22 cellular contexts compared by ENCODE assay signal in genomic region chr1:80566123-80566522, GRCh38.
DNase-seq lines count a peak whose midpoint lies in the region; ATAC-seq and TF ChIP-seq lines count a peak whose summit lies in the region.
"Had no signal": no experiment of that assay in that cellular context is flagged by ENCODE, and none has a peak within 500 bp of the region (broad histone marks: within the 10 kb centered on the region; RNA-seq: fewer than 3 reads in every experiment).

No MANE protein-coding gene starts in this region.

- POLR2A ChIA-PET in HEK293T (lab: Yijun Ruan, JAX) = no interaction called here

- H2AFZ ChIP-seq in neural progenitor cell (replicated peaks) (no peak overlapping the region), mammary epithelial cell (ENCODE audit: low read depth, low read length) (no peak overlapping the region)

- H3F3A ChIP-seq in neural progenitor cell (ENCODE audit: low read depth) = no peaks in the 10 kb centered on the region

- no peak overlapping the region for H3K18ac ChIP-seq in mesendoderm (ENCODE audit: low read length)

- no peak overlapping the region for H3K27ac ChIP-seq in mesendoderm (ENCODE audit: low read depth, low read length)
- no peak overlapping the region for H3K27ac ChIP-seq in neural progenitor cell
- H3K27ac ChIP-seq in mammary epithelial cell (ENCODE audit: insufficient read depth, low read depth, low read length) = no peak overlapping the region
- H3K27ac ChIP-seq: A549; BLaER1 treated with 17β-estradiol and CSF1 and Interleukin-3, amounts not matched to agents 10 nM and 100 nM had no signal

- no peak for DNase-seq in HEK293T (ENCODE audit: extremely low spot score)
- DNase-seq in mesendoderm = peak; percentile 76
- peak; percentile 15 for DNase-seq in neural progenitor cell (ENCODE audit: low spot score)
- no peak for DNase-seq in germinal center (ENCODE audit: low spot score)
- DNase-seq in mammary epithelial cell = no peak
- DNase-seq: 8988T; ACHN; AML-193; BE2C; CD4-positive, alpha-beta T cell; CD8-positive, alpha-beta memory T cell; DMS 273 treated with DMSO at 0.1 percent for 48 hours; DMS79; EL; GDM1; GOT3 had no signal

- H3K4me3 ChIP-seq in mesendoderm (ENCODE audit: low read length) (no peak overlapping the region), neural progenitor cell (no peak overlapping the region), mammary epithelial cell (replicated peaks in 1 of 3; ENCODE audit: insufficient read depth in 1 of 3, low read depth in 2 of 3, low read length in 3 of 3) (no peak overlapping the region)
- H3K4me3 ChIP-seq: A549; BLaER1 treated with 17β-estradiol and CSF1 and Interleukin-3, amounts not matched to agents 10 nM and 100 nM; GM12878; HAP-1 had no signal

- H4K20me1 ChIP-seq in neural progenitor cell (ENCODE audit: low read depth) (no peaks in the 10 kb centered on the region), mammary epithelial cell (ENCODE audit: insufficient read depth, low read length) (no peaks in the 10 kb centered on the region)
- H4K20me1 ChIP-seq: BLaER1 treated with 17β-estradiol and CSF1 and Interleukin-3, amounts not matched to agents 10 nM and 100 nM had no signal

- H3K27me3 Mint-ChIP-seq in neural progenitor cell (ENCODE audit: insufficient read depth, low read depth) = peaks cover under 1% of the 10 kb centered on the region
- H3K27me3 Mint-ChIP-seq: CD4-positive, alpha-beta T cell; CD8-positive, alpha-beta memory T cell had no signal

- CTCF ChIA-PET in HEK293T (lab: Yijun Ruan, JAX) = no interaction called here
- CTCF ChIA-PET in mammary epithelial cell (lab: Charles Lee; ENCODE audit: low non-redundant PET) = no interaction called here

- no peak overlapping the region for H2BK120ac ChIP-seq in mesendoderm (ENCODE audit: low read depth, low read length)

- in situ Hi-C loops in mammary epithelial cell (cut with MboI; ENCODE audit: low sequenced_read_pairs in 2 of 2) = no loop called here

- H3K36me3 Mint-ChIP-seq in neural progenitor cell = no peaks in the 10 kb centered on the region
- H3K36me3 Mint-ChIP-seq: CD14-positive monocyte; CD8-positive, alpha-beta memory T cell had no signal

- peaks cover 18% of the 10 kb centered on the region for H3K4me1 Mint-ChIP-seq in neural progenitor cell
- H3K4me1 Mint-ChIP-seq: CD14-positive monocyte; CD8-positive, alpha-beta memory T cell had no signal

- no peaks in the 10 kb centered on the region for H3K79me2 ChIP-seq in mesendoderm (ENCODE audit: control insufficient read depth, insufficient read depth, low read length)
- no peaks in the 10 kb centered on the region for H3K79me2 ChIP-seq in neural progenitor cell (ENCODE audit: low read depth)
- no peaks in the 10 kb centered on the region for H3K79me2 ChIP-seq in mammary epithelial cell (ENCODE audit: insufficient read depth, low read length)

- no peak overlapping the region for H3K27ac Mint-ChIP-seq in neural progenitor cell
- H3K27ac Mint-ChIP-seq: CD14-positive monocyte; CD4-positive, alpha-beta T cell; CD8-positive, alpha-beta memory T cell had no signal

- intact Hi-C loops in mammary epithelial cell (cut with micrococcal nuclease) = no loop called here

- BruUV-seq in mammary epithelial cell (replicated peaks; lab: Mats Ljungman, UMichigan) = no TSS peak

- no peak overlapping the region for H2BK5ac ChIP-seq in mesendoderm (ENCODE audit: low read length)

- H3K23ac ChIP-seq in mesendoderm (ENCODE audit: low read length) = no peak overlapping the region

- ATAC-seq in GM18517 (IDR thresholded peaks at IDR 0.05; ENCODE audit: unreplicated experiment) = no peak
- ATAC-seq: A549, GM12878 had no signal

- no peak overlapping the region for H4K8ac ChIP-seq in mesendoderm (ENCODE audit: low read depth, low read length)

- peaks cover 2% of the 10 kb centered on the region for H3K9me3 Mint-ChIP-seq in neural progenitor cell

- dilution Hi-C loops in mammary epithelial cell (cut with HindIII; ENCODE audit: low sequenced_read_pairs) = no loop called here

- H3K9me3 ChIP-seq in neural progenitor cell (ENCODE audit: low read depth) (no peaks in the 10 kb centered on the region), mammary epithelial cell (replicated peaks; ENCODE audit: insufficient read depth, low read length) (no peaks in the 10 kb centered on the region)
- H3K9me3 ChIP-seq: A549; BE2C; BLaER1 treated with 17β-estradiol and CSF1 and Interleukin-3, amounts not matched to agents 10 nM and 100 nM; HAP-1 had no signal

- H2AK5ac ChIP-seq in mesendoderm (ENCODE audit: low read length) = no peak overlapping the region

- H3K9ac ChIP-seq in mesendoderm (ENCODE audit: low read length) (no peak overlapping the region), neural progenitor cell (no peak overlapping the region), mammary epithelial cell (ENCODE audit: insufficient read depth, low read length) (no peak overlapping the region)
- H3K9ac ChIP-seq: BLaER1 treated with 17β-estradiol and CSF1 and Interleukin-3, amounts not matched to agents 10 nM and 100 nM had no signal

- H3K4ac ChIP-seq in mesendoderm (ENCODE audit: low read depth, low read length) = no peak overlapping the region

- no peak overlapping the region for H3K4me3 Mint-ChIP-seq in neural progenitor cell
- H3K4me3 Mint-ChIP-seq: CD14-positive monocyte; CD4-positive, alpha-beta T cell; CD8-positive, alpha-beta memory T cell had no signal

- no CpG with 5 or more reads among the region's 1 CpG for WGBS in mesendoderm (ENCODE audit: extremely low coverage, insufficient coverage, low lambda C conversion rate)
- 100% methylated on average over 1 of the region's 1 CpG for WGBS in mammary epithelial cell (ENCODE audit: low coverage, missing lambda C conversion rate)

- TF ChIP-seq CTCF in neural progenitor cell (IDR thresholded peaks at IDR 0.05) (no peak), mammary epithelial cell (conservative IDR thresholded peaks at IDR 0.05 in 1 of 2, IDR thresholded peaks at IDR 0.05 in 1 of 2; ENCODE audit: extremely low read depth in 1 of 2, insufficient read depth in 1 of 2, low read depth in 1 of 2, low read length in 2 of 2) (no peak)

- no peak overlapping the region for H3K4me2 ChIP-seq in mesendoderm (ENCODE audit: low read length)
- H3K4me2 ChIP-seq in neural progenitor cell = no peak overlapping the region
- H3K4me2 ChIP-seq in mammary epithelial cell (ENCODE audit: insufficient read depth, low read depth, low read length) = no peak overlapping the region
- H3K4me2 ChIP-seq: A549; BLaER1 treated with 17β-estradiol and CSF1 and Interleukin-3, amounts not matched to agents 10 nM and 100 nM had no signal

- H3K27me3 ChIP-seq in mesendoderm (ENCODE audit: insufficient read depth, low read length, poor library complexity) (no peaks in the 10 kb centered on the region), neural progenitor cell (no peaks in the 10 kb centered on the region), mammary epithelial cell (ENCODE audit: insufficient read depth, low read length) (no peaks in the 10 kb centered on the region)
- H3K27me3 ChIP-seq: BE2C; BLaER1 treated with 17β-estradiol and CSF1 and Interleukin-3, amounts not matched to agents 10 nM and 100 nM had no signal

- H3K79me1 ChIP-seq in mesendoderm (ENCODE audit: low read length) = no peaks in the 10 kb centered on the region

- no peak overlapping the region for H2BK15ac ChIP-seq in mesendoderm (replicated peaks; ENCODE audit: low read depth)

- no peak overlapping the region for H4K5ac ChIP-seq in mesendoderm (ENCODE audit: low read length)

- no peak overlapping the region for H3K56ac ChIP-seq in mesendoderm (ENCODE audit: low read length)

- H3K36me3 ChIP-seq in mesendoderm (ENCODE audit: control insufficient read depth, insufficient read depth, low read length) (no peaks in the 10 kb centered on the region), neural progenitor cell (no peaks in the 10 kb centered on the region), mammary epithelial cell (ENCODE audit: insufficient read depth, low read length) (no peaks in the 10 kb centered on the region)
- H3K36me3 ChIP-seq: BE2C; BLaER1 treated with 17β-estradiol and CSF1 and Interleukin-3, amounts not matched to agents 10 nM and 100 nM; HAP-1 had no signal

- no peaks in the 10 kb centered on the region for H3K4me1 ChIP-seq in mesendoderm (ENCODE audit: control insufficient read depth, low read depth, low read length)
- peaks cover 20% of the 10 kb centered on the region for H3K4me1 ChIP-seq in neural progenitor cell
- H3K4me1 ChIP-seq in mammary epithelial cell (ENCODE audit: insufficient read depth, low read length) = no peaks in the 10 kb centered on the region
- H3K4me1 ChIP-seq: A549; BE2C; BLaER1 treated with 17β-estradiol and CSF1 and Interleukin-3, amounts not matched to agents 10 nM and 100 nM; HAP-1 had no signal

TF ChIP-seq in HEK293T, 16 proteins besides CTCF, POLR2A, EP300 and RAD21:
- peak; percentile 83 for TF ChIP-seq PKNOX1 (IDR thresholded peaks at IDR 0.05)
- TF ChIP-seq L3MBTL2 (conservative IDR thresholded peaks at IDR 0.05) = 0 out of 2 replicates have a peak, but pooled peaks have one; percentile 2
- no peak for TF ChIP-seq ARNT (IDR thresholded peaks at IDR 0.05)

Comparison
In these comparisons a context has a peak if more than half of its experiments do, and no peak if none do; other contexts are left out.
1. DNase-seq: peak in mesendoderm (single experiment) and neural progenitor cell (single experiment); none in HEK293T (single experiment), germinal center (single experiment) and mammary epithelial cell (single experiment).